1 cellular context compared by ENCODE assay signal in genomic region chr12:4562034-4562657, GRCh38.
TF ChIP-seq lines count a peak whose summit lies in the region.

Gene DYRK4 (plus strand): TSS chr12:4562208. CDS start chr12:4562246, 38 bp downstream.

TF ChIP-seq in HepG2, 621 proteins besides CTCF, POLR2A, EP300 and RAD21 (continued from another document and continues in another):
- TF ChIP-seq ZNF282 (IDR thresholded peaks at IDR 0.05; ENCODE audit: partially characterized antibody) (no peak), PATZ1 (CRISPR knock-in tag; IDR thresholded peaks at IDR 0.05) (0 out of 2 replicates have a peak, but pooled peaks have one; percentile 29), ZNF552 (CRISPR knock-in tag; IDR thresholded peaks at IDR 0.05; ENCODE audit: borderline replicate concordance) (no peak), IKZF5 (CRISPR knock-in tag; IDR thresholded peaks at IDR 0.05) (no peak), ZNF17 (CRISPR knock-in tag; IDR thresholded peaks at IDR 0.05) (no peak), HMGXB4 (CRISPR knock-in tag; IDR thresholded peaks at IDR 0.05; ENCODE audit: borderline replicate concordance in 1 of 2, low read depth in 1 of 2) (no peak), KDM5B (CRISPR knock-in tag; IDR thresholded peaks at IDR 0.05; ENCODE audit: borderline replicate concordance) (0 out of 2 replicates have a peak, but pooled peaks have one; percentile 54), SNAPC4 (CRISPR knock-in tag; IDR thresholded peaks at IDR 0.05) (no peak), ZNF605 (CRISPR knock-in tag; IDR thresholded peaks at IDR 0.05) (peak; percentile 79), CBX5 (CRISPR knock-in tag; IDR thresholded peaks at IDR 0.05; ENCODE audit: borderline replicate concordance) (no peak), ASH2L (IDR thresholded peaks at IDR 0.05; ENCODE audit: insufficient read length, low read depth, low read length) (no peak), ONECUT2 (CRISPR knock-in tag; IDR thresholded peaks at IDR 0.05) (no peak), ZMYM2 (CRISPR knock-in tag; IDR thresholded peaks at IDR 0.05) (no peak), MAX (IDR thresholded peaks at IDR 0.05) (peak; percentile 87), ZNF264 (CRISPR knock-in tag; IDR thresholded peaks at IDR 0.05) (no peak), ZBTB7A (CRISPR knock-in tag; IDR thresholded peaks at IDR 0.05) (0 out of 2 replicates have a peak, but pooled peaks have one; percentile 27), ZNF512B (CRISPR knock-in tag; IDR thresholded peaks at IDR 0.05; ENCODE audit: borderline replicate concordance) (0 out of 2 replicates have a peak, but pooled peaks have one; percentile 45), ZNF772 (CRISPR knock-in tag; IDR thresholded peaks at IDR 0.05) (peak; percentile 58; the same call in 1 of the 2 replicates), FIP1L1 (IDR thresholded peaks at IDR 0.05; ENCODE audit: borderline replicate concordance, insufficient read depth, low read depth, low read length) (no peak), MNT (IDR thresholded peaks at IDR 0.05) (no peak), ZNF674 (CRISPR knock-in tag; IDR thresholded peaks at IDR 0.05; ENCODE audit: low read depth) (no peak), ZNF34 (CRISPR knock-in tag; IDR thresholded peaks at IDR 0.05; ENCODE audit: borderline replicate concordance) (no peak), AKAP8 (CRISPR knock-in tag; IDR thresholded peaks at IDR 0.05) (peak; percentile 79; the same call in 1 of the 2 replicates), KDM2A (CRISPR knock-in tag; IDR thresholded peaks at IDR 0.05; ENCODE audit: borderline replicate concordance, low read depth) (peak; percentile 67; the same call in 1 of the 2 replicates), SNAPC2 (CRISPR knock-in tag; IDR thresholded peaks at IDR 0.05) (peak; percentile 82; the same call in 1 of the 2 replicates), NPAS2 (CRISPR knock-in tag; IDR thresholded peaks at IDR 0.05; ENCODE audit: borderline replicate concordance) (no peak), ZNF891 (CRISPR knock-in tag; IDR thresholded peaks at IDR 0.05) (0 out of 2 replicates have a peak, but pooled peaks have one; percentile 47), FOSL2 (CRISPR knock-in tag; IDR thresholded peaks at IDR 0.05) (0 out of 2 replicates have a peak, but pooled peaks have one; percentile 10), ZNF768 (CRISPR knock-in tag; IDR thresholded peaks at IDR 0.05) (no peak), ZFP1 (CRISPR knock-in tag; IDR thresholded peaks at IDR 0.05) (no peak), DPF2 (CRISPR knock-in tag; IDR thresholded peaks at IDR 0.05; ENCODE audit: borderline replicate concordance, low read depth) (no peak), KLF16 (CRISPR knock-in tag; IDR thresholded peaks at IDR 0.05) (no peak), FOXC1 (CRISPR knock-in tag; IDR thresholded peaks at IDR 0.05; ENCODE audit: borderline replicate concordance) (peak; percentile 56; the same call in 1 of the 2 replicates), ARNT2 (CRISPR knock-in tag; IDR thresholded peaks at IDR 0.05; ENCODE audit: low read depth) (peak; percentile 66; the same call in 1 of the 2 replicates), ETV5 (CRISPR knock-in tag; IDR thresholded peaks at IDR 0.05; ENCODE audit: borderline replicate concordance) (peak; percentile 48; the same call in 1 of the 2 replicates), SMYD3 (CRISPR knock-in tag; IDR thresholded peaks at IDR 0.05) (0 out of 2 replicates have a peak, but pooled peaks have one; percentile 48), SMAD9 (CRISPR knock-in tag; IDR thresholded peaks at IDR 0.05) (no peak), HMG20B (CRISPR knock-in tag; conservative IDR thresholded peaks at IDR 0.05) (no peak), KLF6 (CRISPR knock-in tag; IDR thresholded peaks at IDR 0.05) (peak; percentile 32; the same call in 1 of the 2 replicates), ZNF207 (IDR thresholded peaks at IDR 0.05; ENCODE audit: borderline replicate concordance) (no peak), ZNF12 (CRISPR knock-in tag; IDR thresholded peaks at IDR 0.05) (peak; percentile 26; the same call in 1 of the 2 replicates), TFDP1 (CRISPR knock-in tag; IDR thresholded peaks at IDR 0.05; ENCODE audit: borderline replicate concordance) (peak; percentile 91; the same call in 1 of the 2 replicates), ZBTB7B (CRISPR knock-in tag; IDR thresholded peaks at IDR 0.05) (no peak), ZNF354B (CRISPR knock-in tag; IDR thresholded peaks at IDR 0.05) (0 out of 2 replicates have a peak, but pooled peaks have one; percentile 53), ADNP (CRISPR knock-in tag; IDR thresholded peaks at IDR 0.05) (no peak), TARDBP (CRISPR knock-in tag; IDR thresholded peaks at IDR 0.05) (peak; percentile 56; the same call in 1 of the 2 replicates), BRF2 (CRISPR knock-in tag; IDR thresholded peaks at IDR 0.05) (peak; percentile 60; the same call in 1 of the 2 replicates), ZNF530 (CRISPR knock-in tag; IDR thresholded peaks at IDR 0.05; ENCODE audit: low read depth) (no peak), MTA1 (CRISPR knock-in tag; IDR thresholded peaks at IDR 0.05; ENCODE audit: borderline replicate concordance) (no peak), ZNF431 (CRISPR knock-in tag; IDR thresholded peaks at IDR 0.05; ENCODE audit: borderline replicate concordance, low read depth) (peak; percentile 69; the same call in 1 of the 2 replicates)
